In the genomic region with DNA sequence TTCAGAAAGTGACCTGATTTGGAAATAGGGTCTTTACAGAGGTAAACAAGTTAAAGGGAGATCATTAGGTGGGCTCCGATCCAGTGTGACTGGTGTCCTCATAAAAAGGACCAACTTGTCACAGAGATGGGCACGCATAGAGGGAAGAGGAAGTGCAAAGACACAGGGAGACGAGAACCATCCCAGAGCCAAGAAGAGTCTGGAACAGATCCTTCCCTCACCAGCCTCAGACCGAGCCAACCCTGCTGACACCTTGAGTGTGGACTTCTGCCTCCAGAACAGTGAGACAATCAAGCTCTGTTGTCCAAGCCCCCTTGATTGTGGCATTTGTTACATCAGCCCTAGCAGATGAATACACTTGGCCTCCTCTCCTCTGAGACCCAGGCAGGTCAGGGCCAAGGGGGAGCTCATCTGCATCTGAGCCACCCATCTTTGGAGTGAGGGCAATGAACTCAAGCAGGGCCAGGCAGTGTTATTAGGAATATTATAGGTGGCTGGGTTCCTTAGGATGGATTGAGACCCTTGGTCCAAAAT, we compare ENCODE assay signal across 1 cellular context.
A peak's percentile ranks its signal among the peaks of the same experiment; 100 is the strongest.
TF ChIP-seq lines count a peak whose summit lies in the region.

No MANE protein-coding gene starts in this region.

TF ChIP-seq in HEK293, 187 proteins besides CTCF, POLR2A, EP300 and RAD21 (continued from another document):
- TF ChIP-seq, protein P1, sequence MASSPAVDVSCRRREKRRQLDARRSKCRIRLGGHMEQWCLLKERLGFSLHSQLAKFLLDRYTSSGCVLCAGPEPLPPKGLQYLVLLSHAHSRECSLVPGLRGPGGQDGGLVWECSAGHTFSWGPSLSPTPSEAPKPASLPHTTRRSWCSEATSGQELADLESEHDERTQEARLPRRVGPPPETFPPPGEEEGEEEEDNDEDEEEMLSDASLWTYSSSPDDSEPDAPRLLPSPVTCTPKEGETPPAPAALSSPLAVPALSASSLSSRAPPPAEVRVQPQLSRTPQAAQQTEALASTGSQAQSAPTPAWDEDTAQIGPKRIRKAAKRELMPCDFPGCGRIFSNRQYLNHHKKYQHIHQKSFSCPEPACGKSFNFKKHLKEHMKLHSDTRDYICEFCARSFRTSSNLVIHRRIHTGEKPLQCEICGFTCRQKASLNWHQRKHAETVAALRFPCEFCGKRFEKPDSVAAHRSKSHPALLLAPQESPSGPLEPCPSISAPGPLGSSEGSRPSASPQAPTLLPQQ (tag by site-specific recombination; IDR thresholded peaks at IDR 0.05), result no peak
- TF ChIP-seq ZNF548 (tag by site-specific recombination; IDR thresholded peaks at IDR 0.05), result peak; percentile 78; the same call in 1 of the 2 replicates
- TF ChIP-seq ZNF221 (tag by site-specific recombination; IDR thresholded peaks at IDR 0.05; ENCODE audit: borderline replicate concordance), result no peak
